8 cellular contexts compared by ENCODE assay signal in the genomic region with DNA sequence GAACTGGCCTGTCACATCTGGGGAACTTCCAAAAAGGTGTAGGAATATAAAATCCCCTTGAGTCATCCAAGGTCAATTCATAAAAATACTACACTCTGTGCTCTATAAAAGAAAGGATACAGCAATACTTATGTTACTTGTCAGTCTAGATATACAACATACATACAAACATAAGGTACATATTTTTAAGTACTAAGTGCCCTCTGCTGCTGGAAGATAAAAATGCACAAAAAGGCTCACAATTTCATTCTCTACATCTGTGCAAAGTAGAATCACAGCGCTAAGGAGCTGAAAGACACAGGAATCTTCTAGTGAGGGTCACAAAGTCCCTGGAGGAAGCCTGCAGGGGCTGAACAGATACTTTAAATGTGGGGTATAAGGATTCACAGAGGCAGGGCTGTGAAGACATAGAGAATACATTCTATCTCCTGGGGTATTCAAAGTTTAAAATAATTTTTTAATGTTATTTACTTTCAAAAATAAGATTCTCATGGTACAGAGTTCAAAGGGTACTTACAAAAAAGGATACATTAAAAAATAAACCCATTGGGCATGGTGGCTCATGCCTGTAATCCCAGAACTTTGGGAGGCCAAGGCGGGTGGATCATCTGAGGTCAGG. TPM values are rescaled to one million over a fixed set of nuclear protein-coding genes. Genes with fewer than 3 reads are reported as not detected.
A peak's percentile ranks its signal among the peaks of the same experiment; 100 is the strongest.
DNase-seq lines count a peak whose midpoint lies in the region; ATAC-seq and TF ChIP-seq lines count a peak whose summit lies in the region.

No MANE protein-coding gene starts in this region.

- intact Hi-C loops in left cardiac atrium (cut with DNase I) (loop anchor here (2.0 to 5.0 kb wide), 2 partner anchors 69 to 72 kb away; no protein-coding TSS in a partner anchor), sciatic nerve (cut with DNase I) (loop anchor here (5.0 kb wide), 1 partner anchor 97 kb away; no protein-coding TSS in a partner anchor)

- peaks cover 4% of the 10 kb centered on the region for H3K9me3 Mint-ChIP-seq in activated naive CD8-positive, alpha-beta T cell treated with anti-CD3 and anti-CD28 coated beads, Interleukin-2, amount 50 U/mL, for 24 hours

- peak; percentile 63 for TF ChIP-seq CTCF in 22Rv1 (IDR thresholded peaks at IDR 0.05)

- H3K27me3 Mint-ChIP-seq in activated naive CD8-positive, alpha-beta T cell treated with anti-CD3 and anti-CD28 coated beads, Interleukin-2, amount 50 U/mL, for 24 hours: no peaks in the 10 kb centered on the region

- DNase-seq in GDM1 (lab: John Stamatoyannopoulos, UW): peak; percentile 39
- DNase-seq in NCI-H510A treated with DMSO at 0.1 percent for 48 hours (lab: John Stamatoyannopoulos, UW): peak; percentile 73
- peak; percentile 16 for DNase-seq in activated naive CD8-positive, alpha-beta T cell treated with anti-CD3 and anti-CD28 coated beads, Interleukin-2, amount 50 U/mL, for 24 hours
- DNase-seq in left cardiac atrium: no peak
- DNase-seq in sciatic nerve (ENCODE audit: low spot score): no peak
- no peak for DNase-seq in cortex of kidney (lab: John Stamatoyannopoulos, UW)

- no peak overlapping the region for H3K27ac Mint-ChIP-seq in activated naive CD8-positive, alpha-beta T cell treated with anti-CD3 and anti-CD28 coated beads, Interleukin-2, amount 50 U/mL, for 24 hours

- no peak overlapping the region for H3K27ac ChIP-seq in 22Rv1

- H3K4me3 Mint-ChIP-seq in activated naive CD8-positive, alpha-beta T cell treated with anti-CD3 and anti-CD28 coated beads, Interleukin-2, amount 50 U/mL, for 24 hours: no peak overlapping the region

- H3K4me1 Mint-ChIP-seq in activated naive CD8-positive, alpha-beta T cell treated with anti-CD3 and anti-CD28 coated beads, Interleukin-2, amount 50 U/mL, for 24 hours: peaks cover 38% of the 10 kb centered on the region

- peak; percentile 41 for ATAC-seq in HG03469 (IDR thresholded peaks at IDR 0.05; ENCODE audit: unreplicated experiment)
- peak; percentile 42 for ATAC-seq in activated naive CD8-positive, alpha-beta T cell treated with anti-CD3 and anti-CD28 coated beads, Interleukin-2, amount 50 U/mL, for 24 hours
- peak; percentile 50 to 77 for ATAC-seq in left cardiac atrium
- ATAC-seq in sciatic nerve: peak; percentile 84

- peaks cover 2% of the 10 kb centered on the region for H3K36me3 Mint-ChIP-seq in activated naive CD8-positive, alpha-beta T cell treated with anti-CD3 and anti-CD28 coated beads, Interleukin-2, amount 50 U/mL, for 24 hours (ENCODE audit: low read depth)

RNA-seq across cellular contexts. Expression of gene GOLGA5, which starts 10.2 kb away (rescaled TPM):
- total RNA-seq in left cardiac atrium (10 to 100 TPM; 19.9 to 30.5 TPM), sciatic nerve (32.5 TPM)

RNA-seq across cellular contexts. Expression of gene LGMN, which starts 35.5 kb away (rescaled TPM):
- 100 to 1,000 TPM in 1 of 2 donors, 10 to 100 TPM in 1; 89.7 to 119 TPM for total RNA-seq in left cardiac atrium
- 118 TPM for total RNA-seq in sciatic nerve

Comparison
In these comparisons a context has a peak if more than half of its experiments do, and no peak if none do; other contexts are left out.
1. DNase-seq: peak in GDM1 (single experiment), NCI-H510A treated with DMSO at 0.1 percent for 48 hours (single experiment) and activated naive CD8-positive, alpha-beta T cell treated with anti-CD3 and anti-CD28 coated beads, Interleukin-2, amount 50 U/mL, for 24 hours (single experiment); none in left cardiac atrium (single experiment), sciatic nerve (single experiment) and cortex of kidney (single experiment).
2. Peak in every context shown above with its lines, with median percentiles within 50 percentile points of each other: ATAC-seq.